ENCODE assay signal across 11 cellular contexts in the genomic region with DNA sequence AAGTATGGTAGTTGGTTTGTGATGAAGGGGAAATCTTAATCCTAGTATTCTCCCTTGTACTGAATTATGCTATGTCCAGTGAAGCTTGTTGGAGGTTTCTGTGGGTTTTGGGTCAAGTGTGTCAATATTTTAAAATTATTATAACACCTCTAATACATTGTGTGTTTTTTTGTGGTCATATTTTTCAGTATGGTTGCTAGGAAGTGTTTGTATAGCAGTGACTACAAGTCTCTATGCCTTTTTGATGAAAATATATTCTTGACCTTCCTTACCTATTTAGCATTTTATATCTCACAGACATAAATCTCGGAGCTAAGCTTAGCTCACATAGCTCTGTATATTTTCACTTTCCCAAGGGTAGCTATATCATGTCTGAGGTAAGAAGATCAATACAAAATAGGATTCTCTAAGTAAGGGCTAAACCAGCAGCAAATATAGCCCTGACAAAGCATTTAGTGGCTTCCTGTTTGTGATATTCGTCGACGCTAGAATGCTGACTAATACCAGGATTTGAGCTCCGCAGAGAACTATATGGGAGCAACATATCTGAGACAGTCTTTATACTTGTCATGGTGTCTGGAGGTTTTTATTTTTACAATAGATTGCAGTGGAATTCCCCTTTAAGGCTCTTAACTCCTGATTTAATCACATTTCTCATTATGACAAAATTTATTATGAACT.
A peak's percentile ranks its signal among the peaks of the same experiment; 100 is the strongest.
DNase-seq lines count a peak whose midpoint lies in the region; ATAC-seq, FAIRE-seq and TF ChIP-seq lines count a peak whose summit lies in the region.
"Had no signal": no experiment of that assay in that cellular context is flagged by ENCODE, and none has a peak within 500 bp of the region (broad histone marks: within the 10 kb centered on the region; RNA-seq: fewer than 3 reads in every experiment).

No MANE protein-coding gene starts in this region.

- intact Hi-C loops in mammary epithelial cell (cut with micrococcal nuclease): no loop called here
- intact Hi-C loops in kidney (cut with DNase I): no loop called here

- H3K36me3 ChIP-seq in mammary epithelial cell (ENCODE audit: insufficient read depth, low read length) (no peaks in the 10 kb centered on the region), kidney (ENCODE audit: control insufficient read depth in 1 of 2, insufficient read depth in 2 of 2, low read length in 2 of 2) (no peaks in the 10 kb centered on the region), BE2C (no peaks in the 10 kb centered on the region)

- H2AFZ ChIP-seq in mammary epithelial cell (ENCODE audit: low read depth, low read length): no peak overlapping the region

- H3K9ac ChIP-seq in mammary epithelial cell (ENCODE audit: insufficient read depth, low read length) (no peak overlapping the region), kidney (ENCODE audit: low read length in 2 of 2) (no peak overlapping the region)

- in situ Hi-C loops in mammary epithelial cell (cut with MboI; ENCODE audit: low sequenced_read_pairs in 2 of 2): no loop called here

- H3K4me1 ChIP-seq in mammary epithelial cell (ENCODE audit: insufficient read depth, low read length): no peaks in the 10 kb centered on the region
- no peaks in the 10 kb centered on the region for H3K4me1 ChIP-seq in kidney (ENCODE audit: control insufficient read depth in 1 of 2, insufficient read depth in 1 of 2, low read depth in 1 of 2, low read length in 2 of 2)
- peaks cover 3% of the 10 kb centered on the region for H3K4me1 ChIP-seq in BE2C

- FAIRE-seq in kidney (lab: Jason Lieb, UNC): no peak

- no peak overlapping the region for H3K4me2 ChIP-seq in mammary epithelial cell (ENCODE audit: insufficient read depth, low read depth, low read length)

- ATAC-seq in GM18870 (IDR thresholded peaks at IDR 0.05; ENCODE audit: unreplicated experiment): peak; percentile 99
- peak; percentile 99 for ATAC-seq in GM21737 (IDR thresholded peaks at IDR 0.05; ENCODE audit: unreplicated experiment)
- ATAC-seq in HG03460 (IDR thresholded peaks at IDR 0.05; ENCODE audit: unreplicated experiment): peak; percentile 100
- ATAC-seq: left ventricle myocardium superior had no signal

- H3K79me2 ChIP-seq in mammary epithelial cell (ENCODE audit: insufficient read depth, low read length): no peaks in the 10 kb centered on the region

- BruUV-seq in mammary epithelial cell (replicated peaks; lab: Mats Ljungman, UMichigan): no TSS peak

- TF ChIP-seq CTCF in fibroblast of the aortic adventitia (IDR thresholded peaks at IDR 0.05; ENCODE audit: insufficient read depth, low read length) (no peak), mammary epithelial cell (conservative IDR thresholded peaks at IDR 0.05 in 1 of 2, IDR thresholded peaks at IDR 0.05 in 1 of 2; ENCODE audit: extremely low read depth in 1 of 2, insufficient read depth in 1 of 2, low read depth in 1 of 2, low read length in 2 of 2) (no peak), kidney (IDR thresholded peaks at IDR 0.05; ENCODE audit: borderline replicate concordance, extremely low read depth, insufficient read depth) (no peak), BE2C (IDR thresholded peaks at IDR 0.05; ENCODE audit: low read depth, low read length) (no peak)

- no peak overlapping the region for H3K4me3 ChIP-seq in fibroblast of the aortic adventitia (ENCODE audit: low read depth, low read length)
- no peak overlapping the region for H3K4me3 ChIP-seq in mammary epithelial cell (replicated peaks in 1 of 3; ENCODE audit: insufficient read depth in 1 of 3, low read depth in 2 of 3, low read length in 3 of 3)
- H3K4me3 ChIP-seq in kidney (ENCODE audit: low read length in 2 of 2): no peak overlapping the region
- no peak overlapping the region for H3K4me3 ChIP-seq in BE2C (ENCODE audit: low read depth, low read length)
- H3K4me3 ChIP-seq: coronary artery had no signal

- dilution Hi-C loops in mammary epithelial cell (cut with HindIII; ENCODE audit: low sequenced_read_pairs): no loop called here

- H3K27ac ChIP-seq in mammary epithelial cell (ENCODE audit: insufficient read depth, low read depth, low read length) (no peak overlapping the region), kidney (ENCODE audit: low read depth in 2 of 2, low read length in 2 of 2) (no peak overlapping the region)
- H3K27ac ChIP-seq: coronary artery had no signal

- CTCF ChIA-PET in mammary epithelial cell (lab: Charles Lee; ENCODE audit: low non-redundant PET): no interaction called here

- peak; percentile 21 for DNase-seq in fibroblast of the aortic adventitia (ENCODE audit: low read depth)
- DNase-seq in mammary epithelial cell: no peak
- no peak for DNase-seq in kidney
- no peak for DNase-seq in BE2C
- DNase-seq: activated CD4-positive, alpha-beta T cell treated with anti-CD3 and anti-CD28 coated beads for 1 hour; left ventricle myocardium superior; NCI-H2227 treated with DMSO at 0.1 percent for 48 hours had no signal

- H3K27me3 ChIP-seq in mammary epithelial cell (ENCODE audit: insufficient read depth, low read length) (no peaks in the 10 kb centered on the region), BE2C (no peaks in the 10 kb centered on the region)

- no peaks in the 10 kb centered on the region for H3K9me3 ChIP-seq in mammary epithelial cell (replicated peaks; ENCODE audit: insufficient read depth, low read length)
- no peaks in the 10 kb centered on the region for H3K9me3 ChIP-seq in kidney (ENCODE audit: control insufficient read depth in 1 of 2, low read length in 2 of 2)
- H3K9me3 ChIP-seq in BE2C: no peaks in the 10 kb centered on the region; the same call in 1 of the 2 replicates

- no peaks in the 10 kb centered on the region for H4K20me1 ChIP-seq in mammary epithelial cell (ENCODE audit: insufficient read depth, low read length)

- WGBS in mammary epithelial cell (ENCODE audit: low coverage, missing lambda C conversion rate): 61% methylated on average over 5 of the region's 5 CpGs
